Comparison of ENCODE assay signal across 10 cellular contexts in genomic region chr11:117197516-117198456, GRCh38. TPM values are rescaled to one million over a fixed set of nuclear protein-coding genes. Genes with fewer than 3 reads are reported as not detected.
DNase-seq lines count a peak whose midpoint lies in the region; ATAC-seq, FAIRE-seq and TF ChIP-seq lines count a peak whose summit lies in the region.
"Had no signal": no experiment of that assay in that cellular context is flagged by ENCODE, and none has a peak within 500 bp of the region (broad histone marks: within the 10 kb centered on the region; RNA-seq: fewer than 3 reads in every experiment).

No MANE protein-coding gene starts in this region.

- intact Hi-C loops in heart right ventricle (cut with DNase I) (loop anchor here in 1 of 10 donors (2.0 kb wide), 1 partner anchor 15 kb away; no protein-coding TSS in a partner anchor), sciatic nerve (cut with DNase I) (no loop called here)

- no peaks in the 10 kb centered on the region for H3K9me3 ChIP-seq in heart right ventricle

- peak overlapping the region; percentile 44 to 92 (median 84) for H3K27ac ChIP-seq in heart right ventricle

- H3K36me3 ChIP-seq in heart right ventricle = peaks cover 0 to 51% (median 15%) of the 10 kb centered on the region in 9 donors

- no peak for FAIRE-seq in RCC 7860 (lab: Jason Lieb, UNC)

- H3K4me1 ChIP-seq in heart right ventricle = peaks cover 0 to 49% (median 27%) of the 10 kb centered on the region in 9 donors

- no peaks in the 10 kb centered on the region for H3K27me3 ChIP-seq in heart right ventricle

- H3K4me3 ChIP-seq in heart right ventricle = peak overlapping the region in 5 of 10 donors; percentile 40 to 65 (median 60)

- DNase-seq in GM03348 (ENCODE audit: low spot score) (peak; percentile 42), SK-MEL-5 (ENCODE audit: low read depth, low spot score) (peak; percentile 24), heart right ventricle (peak in 1 of 2 donors; percentile 41), sciatic nerve (ENCODE audit: low spot score) (no peak), omental fat pad (ENCODE audit: low spot score) (no peak), HK-2 (ENCODE audit: unreplicated experiment) (no peak), RCC 7860 (ENCODE audit: low spot score) (no peak), pons (ENCODE audit: low spot score) (no peak)
- DNase-seq: kidney glomerular epithelial cell, T-cell had no signal

- in situ Hi-C loops in SK-MEL-5 (cut with HindIII; ENCODE audit: low pct_unique_long_range_greater_than_20kb, low sequenced_read_pairs) = no loop called here

- 65% methylated on average over 17 of the region's 17 CpGs for WGBS in heart right ventricle, 2 donors

- ATAC-seq in heart right ventricle = peak in 1 of 8 donors; percentile 3
- peak; percentile 7 for ATAC-seq in sciatic nerve
- no peak for ATAC-seq in omental fat pad (ENCODE audit: low FRiP score)
- ATAC-seq: T-cell had no signal

- peak; percentile 15 to 54 (median 38) for TF ChIP-seq CTCF in heart right ventricle (IDR thresholded peaks at IDR 0.05)
- TF ChIP-seq CTCF in omental fat pad (IDR thresholded peaks at IDR 0.05) = peak in 1 of 3 donors; percentile 13

RNA-seq across cellular contexts. Expression of gene TAGLN, which starts 1.4 kb away (rescaled TPM):
- 0.50 and 0.96 TPM in 2 replicates for total RNA-seq in SK-MEL-5 (2014; rRNA removed; shearing (Covaris generic))
- polyA plus RNA-seq in SK-MEL-5 (2015; cell fraction: cytosol; rRNA removed) = 2.1 and 2.3 TPM in 2 replicates
- 8.6 and 9.6 TPM in 2 replicates for polyA plus RNA-seq in SK-MEL-5 (2015; cell fraction: nucleus; rRNA removed)
- total RNA-seq in heart right ventricle (100 to 1,000 TPM in 5 of 10 donors, 10 to 100 TPM in 5; 71.7 to 215 (median 99.9) TPM), sciatic nerve (1,988 TPM), omental fat pad (1,000 to 10,000 TPM in 1 of 4 donors, 100 to 1,000 TPM in 3; 731 to 1,161 (median 827) TPM)
- 100 to 1,000 TPM; 319 to 883 TPM for polyA plus RNA-seq in heart right ventricle

RNA-seq across cellular contexts. Expression of gene SIDT2, which starts 19.2 kb away (rescaled TPM):
- total RNA-seq in SK-MEL-5 (2014; rRNA removed; shearing (Covaris generic)) = 9.8 and 11.4 TPM in 2 replicates
- 24.3 and 36.9 TPM in 2 replicates for polyA plus RNA-seq in SK-MEL-5 (2015; cell fraction: cytosol; rRNA removed)
- 46.6 and 79.5 TPM in 2 replicates for polyA plus RNA-seq in SK-MEL-5 (2015; cell fraction: nucleus; rRNA removed)
- total RNA-seq in heart right ventricle (10 to 100 TPM; 16.2 to 33.6 (median 22.0) TPM), sciatic nerve (94.4 TPM), omental fat pad (100 to 1,000 TPM in 1 of 4 donors, 10 to 100 TPM in 3; 63.4 to 101 (median 81.1) TPM)
- polyA plus RNA-seq in heart right ventricle = 10 to 100 TPM; 13.0 to 28.1 TPM

RNA-seq across cellular contexts. Expression of gene PCSK7, which starts 34.1 kb away (rescaled TPM):
- 14.8 and 16.0 TPM in 2 replicates for total RNA-seq in SK-MEL-5 (2014; rRNA removed; shearing (Covaris generic))
- 18.6 and 25.8 TPM in 2 replicates for polyA plus RNA-seq in SK-MEL-5 (2015; cell fraction: cytosol; rRNA removed)
- 56.0 and 78.0 TPM in 2 replicates for polyA plus RNA-seq in SK-MEL-5 (2015; cell fraction: nucleus; rRNA removed)
- total RNA-seq in heart right ventricle (10 to 100 TPM; 20.5 to 33.6 (median 26.2) TPM), sciatic nerve (68.7 TPM), omental fat pad (10 to 100 TPM; 39.8 to 78.1 (median 50.0) TPM)
- 10 to 100 TPM; 29.8 to 47.0 TPM for polyA plus RNA-seq in heart right ventricle

RNA-seq across cellular contexts. Expression of gene RNF214, which starts 34.7 kb away (rescaled TPM):
- 4.8 and 5.8 TPM in 2 replicates for total RNA-seq in SK-MEL-5 (2014; rRNA removed; shearing (Covaris generic))
- 10.0 and 14.8 TPM in 2 replicates for polyA plus RNA-seq in SK-MEL-5 (2015; cell fraction: cytosol; rRNA removed)
- 16.6 and 22.6 TPM in 2 replicates for polyA plus RNA-seq in SK-MEL-5 (2015; cell fraction: nucleus; rRNA removed)
- total RNA-seq in heart right ventricle (10 to 100 TPM; 20.3 to 33.5 (median 27.6) TPM), sciatic nerve (36.8 TPM), omental fat pad (10 to 100 TPM in 2 of 4 donors, 1 to 10 TPM in 2; 7.7 to 12.1 (median 9.8) TPM)
- 1 to 10 TPM; 7.3 to 7.7 TPM for polyA plus RNA-seq in heart right ventricle

RNA-seq across cellular contexts. Expression of gene PAFAH1B2, which starts 53.7 kb away (rescaled TPM):
- total RNA-seq in SK-MEL-5 (2014; rRNA removed; shearing (Covaris generic)) = 102 and 108 TPM in 2 replicates
- 25.9 and 30.1 TPM in 2 replicates for polyA plus RNA-seq in SK-MEL-5 (2015; cell fraction: cytosol; rRNA removed)
- polyA plus RNA-seq in SK-MEL-5 (2015; cell fraction: nucleus; rRNA removed) = 16.3 and 38.8 TPM in 2 replicates
- total RNA-seq in heart right ventricle = 10 to 100 TPM; 48.8 to 71.5 (median 64.2) TPM
- 10 to 100 TPM; 18.7 to 21.6 TPM for polyA plus RNA-seq in heart right ventricle
- 104 TPM for total RNA-seq in sciatic nerve
- total RNA-seq in omental fat pad = 100 to 1,000 TPM in 2 of 4 donors, 10 to 100 TPM in 2; 76.0 to 108 (median 98.6) TPM

Comparison
In these comparisons a context has a peak if more than half of its experiments do, and no peak if none do; other contexts are left out.
1. DNase-seq: peak in GM03348 (single experiment) and SK-MEL-5 (single experiment); none in sciatic nerve (single experiment), omental fat pad (single experiment), HK-2 (single experiment), RCC 7860 (single experiment) and pons (single experiment).
2. RNA of gene TAGLN, which starts 1.4 kb away (total RNA-seq): 1,988 TPM in sciatic nerve (single experiment), 731 to 1,161 TPM in omental fat pad and 71.7 to 215 TPM in heart right ventricle; 0.50 to 0.96 TPM in SK-MEL-5; every median in the first group is over 10 times any median in the second.